ENCODE assay signal across 17 cellular contexts in genomic region chr13:33373624-33374023, GRCh38.
DNase-seq lines count a peak whose midpoint lies in the region; ATAC-seq and TF ChIP-seq lines count a peak whose summit lies in the region.
"Had no signal": no experiment of that assay in that cellular context is flagged by ENCODE, and none has a peak within 500 bp of the region (broad histone marks: within the 10 kb centered on the region; RNA-seq: fewer than 3 reads in every experiment).

No MANE protein-coding gene starts in this region.

- H3K9me3 Mint-ChIP-seq in HFFc6: no peaks in the 10 kb centered on the region

- H3K36me3 Mint-ChIP-seq in HFFc6 (ENCODE audit: low read depth): no peaks in the 10 kb centered on the region

- peaks cover 6% of the 10 kb centered on the region for H3K4me1 Mint-ChIP-seq in HFFc6 (ENCODE audit: low read depth)

- no peak overlapping the region for H3K27ac Mint-ChIP-seq in HFFc6

- H3K4me1 ChIP-seq in smooth muscle cell (ENCODE audit: low read depth): no peaks in the 10 kb centered on the region

- H3K9ac ChIP-seq in smooth muscle cell (ENCODE audit: low read depth): no peak overlapping the region

- H3K27me3 Mint-ChIP-seq in HFFc6 (ENCODE audit: insufficient read depth): peaks cover 1% of the 10 kb centered on the region; the same call in 1 of the 2 replicates

- H3F3A ChIP-seq in smooth muscle cell (ENCODE audit: low read depth): no peaks in the 10 kb centered on the region

- no peak overlapping the region for H3K4me2 ChIP-seq in smooth muscle cell

- no peak overlapping the region for H3K4me3 Mint-ChIP-seq in HFFc6

- H3K27ac ChIP-seq in smooth muscle cell (ENCODE audit: low read depth): no peak overlapping the region

- H3K79me2 ChIP-seq in smooth muscle cell (ENCODE audit: low read depth): no peaks in the 10 kb centered on the region

- H2AFZ ChIP-seq in smooth muscle cell (ENCODE audit: low read depth): no peak overlapping the region

- no peaks in the 10 kb centered on the region for H3K9me3 ChIP-seq in smooth muscle cell (replicated peaks; ENCODE audit: low read depth)

- ATAC-seq in GM18870 (IDR thresholded peaks at IDR 0.05; ENCODE audit: unreplicated experiment): no peak

- TF ChIP-seq CTCF in HFFc6 (IDR thresholded peaks at IDR 0.05) (peak; percentile 44), choroid plexus epithelial cell (conservative IDR thresholded peaks at IDR 0.05; ENCODE audit: low read depth, low read length) (peak; percentile 32), fibroblast of the aortic adventitia (IDR thresholded peaks at IDR 0.05; ENCODE audit: insufficient read depth, low read length) (peak; percentile 34), smooth muscle cell (IDR thresholded peaks at IDR 0.05; ENCODE audit: borderline replicate concordance, insufficient read depth, poor library complexity, severe bottlenecking) (peak; percentile 17)

- H3K27me3 ChIP-seq in smooth muscle cell (ENCODE audit: low read depth): no peaks in the 10 kb centered on the region

- H4K20me1 ChIP-seq in smooth muscle cell (ENCODE audit: low read depth): no peaks in the 10 kb centered on the region

- DNase-seq in HFFc6 (no peak), choroid plexus epithelial cell (ENCODE audit: low read depth) (no peak), fibroblast of the aortic adventitia (ENCODE audit: low read depth) (no peak), smooth muscle cell (lab: John Stamatoyannopoulos, UW; ENCODE audit: unreplicated experiment) (no peak), NOMO-1 (lab: John Stamatoyannopoulos, UW; ENCODE audit: unreplicated experiment in 2 of 2) (no peak), DMS79 (lab: John Stamatoyannopoulos, UW) (no peak)
- DNase-seq: COR-L47, DMS 273 treated with DMSO at 0.1 percent for 48 hours, GDM1, GOT3, NCI-H1105, NCI-H2081, NCI-H2171 treated with DMSO at 0.1 percent for 48 hours, NCI-H446, NCI-H526 treated with DMSO at 0.1 percent for 48 hours, Right ventricle myocardium superior had no signal

- no peaks in the 10 kb centered on the region for H3K36me3 ChIP-seq in smooth muscle cell (ENCODE audit: low read depth)

- no peak overlapping the region for H3K4me3 ChIP-seq in choroid plexus epithelial cell (ENCODE audit: low read depth, low read length)
- no peak overlapping the region for H3K4me3 ChIP-seq in fibroblast of the aortic adventitia (ENCODE audit: low read depth, low read length)
- no peak overlapping the region for H3K4me3 ChIP-seq in smooth muscle cell
